Comparison of ENCODE assay signal across 27 cellular contexts in genomic region chr6:139446104-139446715, GRCh38.
DNase-seq lines count a peak whose midpoint lies in the region; ATAC-seq, FAIRE-seq and TF ChIP-seq lines count a peak whose summit lies in the region.
"Had no signal": no experiment of that assay in that cellular context is flagged by ENCODE, and none has a peak within 500 bp of the region (broad histone marks: within the 10 kb centered on the region; RNA-seq: fewer than 3 reads in every experiment).

No MANE protein-coding gene starts in this region.

- no peaks in the 10 kb centered on the region; the same call in 1 of the 2 replicates for H3K4me1 ChIP-seq in H9 (ENCODE audit: insufficient read depth, low read length)
- peaks cover 18 to 78% of the 10 kb centered on the region in 2 experiments for H3K4me1 ChIP-seq in K562 (replicated peaks in 1 of 2; ENCODE audit: control insufficient read depth in 2 of 2, insufficient read depth in 2 of 2, low read length in 2 of 2)
- H3K4me1 ChIP-seq in mesendoderm (ENCODE audit: control insufficient read depth, low read depth, low read length), result peaks cover 7% of the 10 kb centered on the region
- H3K4me1 ChIP-seq in aorta (ENCODE audit: control insufficient read depth in 1 of 2, insufficient read depth in 2 of 2, low read length in 2 of 2), result no peaks in the 10 kb centered on the region
- H3K4me1 ChIP-seq: A549 had no signal

- H3K27me3 Mint-ChIP-seq in H9 (ENCODE audit: low read depth) (no peaks in the 10 kb centered on the region), chondrocyte (ENCODE audit: low read depth) (no peaks in the 10 kb centered on the region)
- H3K27me3 Mint-ChIP-seq: CD4-positive, alpha-beta T cell had no signal

- 100% methylated on average over 1 of the region's 5 CpGs for WGBS in H9 (ENCODE audit: extremely low coverage, insufficient read length, low lambda C conversion rate)
- WGBS in K562 (ENCODE audit: insufficient coverage, low coverage, missing lambda C conversion rate), result 25% methylated on average over 5 of the region's 5 CpGs
- 100% methylated on average over 1 of the region's 5 CpGs for WGBS in mesendoderm (ENCODE audit: extremely low coverage, insufficient coverage, low lambda C conversion rate)
- 93 to 96% methylated on average over 5 of the region's 5 CpGs for WGBS in aorta, 2 donors

- no peak overlapping the region for H3K4me3 ChIP-seq in K562
- H3K4me3 ChIP-seq in mesendoderm (ENCODE audit: low read length), result no peak overlapping the region
- no peak overlapping the region for H3K4me3 ChIP-seq in aorta (ENCODE audit: low read length in 2 of 2)
- H3K4me3 ChIP-seq: A549; BLaER1 treated with 17β-estradiol and CSF1 and Interleukin-3, amounts not matched to agents 10 nM and 100 nM; MG63; SJSA1 had no signal

- H3K4me3 Mint-ChIP-seq in H9, result no peak overlapping the region
- H3K4me3 Mint-ChIP-seq in chondrocyte (ENCODE audit: unreplicated experiment), result no peak overlapping the region
- H3K4me3 Mint-ChIP-seq: CD4-positive, alpha-beta T cell had no signal

- no peaks in the 10 kb centered on the region for H3K9me3 Mint-ChIP-seq in H9
- H3K9me3 Mint-ChIP-seq in chondrocyte (ENCODE audit: low read depth), result no peaks in the 10 kb centered on the region
- H3K9me3 Mint-ChIP-seq: CD4-positive, alpha-beta T cell had no signal

- peak; percentile 19 for ATAC-seq in K562
- ATAC-seq in aorta (ENCODE audit: low FRiP score), result no peak
- ATAC-seq in HG02588 (IDR thresholded peaks at IDR 0.05; ENCODE audit: unreplicated experiment), result no peak
- ATAC-seq: A549 had no signal

- H2BK15ac ChIP-seq in H9 (ENCODE audit: low read depth, low read length) (no peak overlapping the region), mesendoderm (replicated peaks; ENCODE audit: low read depth) (peak overlapping the region; percentile 99)

- TF ChIP-seq RAD21 in K562 (CRISPR knock-in tag; conservative IDR thresholded peaks at IDR 0.05 in 1 of 2, IDR thresholded peaks at IDR 0.05 in 1 of 2), result no peak

- H3K4me1 Mint-ChIP-seq in H9 (peaks cover 39 to 47% of the 10 kb centered on the region in 2 experiments), chondrocyte (ENCODE audit: low read depth) (peaks cover 11% of the 10 kb centered on the region)

- no TSS peak for BruUV-seq in K562 (replicated peaks; lab: Mats Ljungman, UMichigan)

- no peak overlapping the region for H4K91ac ChIP-seq in H9 (ENCODE audit: insufficient read length, low read depth, low read length)

- DNase-seq in H9 (no peak), K562 (ENCODE audit: extremely low read depth in 1 of 4, low spot score in 3 of 4) (peak in 1 of 4 experiments; percentile 62), mesendoderm (no peak), chondrocyte (ENCODE audit: low spot score) (no peak), activated gamma-delta T cell (lab: John Stamatoyannopoulos, UW) (no peak), aorta (no peak)
- DNase-seq: CD4-positive, alpha-beta T cell; COR-L47; DMS53; KG1; MG63; NCI-H1105 treated with DMSO at 0.1 percent for 48 hours; NCI-H146; NCI-H1930; NCI-H2107; NCI-H446 treated with DMSO at 0.1 percent for 48 hours; NCI-H526; NCI-H82; NK-92 treated with Interleukin-12 subunit alpha and Interleukin-12 subunit beta, amount 100 ng/mL, for 24 hours; Right ventricle myocardium superior; RPMI8226 had no signal

- H3K9ac ChIP-seq in H9 (ENCODE audit: extremely low read depth, insufficient read length, low read length) (no peak overlapping the region), K562 (ENCODE audit: insufficient read depth in 1 of 2, low read depth in 2 of 2, low read length in 2 of 2) (peak overlapping the region in 1 of 2 experiments; percentile 64; a peak in 2 of 4 replicates), mesendoderm (ENCODE audit: low read length) (no peak overlapping the region)
- H3K9ac ChIP-seq: BLaER1 treated with 17β-estradiol and CSF1 and Interleukin-3, amounts not matched to agents 10 nM and 100 nM had no signal

- no peak overlapping the region for H3K23ac ChIP-seq in H9 (ENCODE audit: insufficient read length, low read depth, low read length)
- no peak overlapping the region for H3K23ac ChIP-seq in mesendoderm (ENCODE audit: low read length)

- H2BK12ac ChIP-seq in H9 (ENCODE audit: insufficient read length, low read depth, low read length), result peak overlapping the region; percentile 50

- no peak overlapping the region for H2BK20ac ChIP-seq in H9 (ENCODE audit: low read depth, low read length, poor library complexity, severe bottlenecking)

- no peak overlapping the region for H3K4me2 ChIP-seq in H9 (ENCODE audit: insufficient read depth, insufficient read length, low read length)
- peak overlapping the region; percentile 50 for H3K4me2 ChIP-seq in K562 (ENCODE audit: insufficient read depth, low read length)
- H3K4me2 ChIP-seq in mesendoderm (ENCODE audit: low read length), result no peak overlapping the region
- H3K4me2 ChIP-seq: A549 had no signal

- no peak overlapping the region for H3T11ph ChIP-seq in H9 (ENCODE audit: low read length)

- H3K27ac ChIP-seq in H9 (ENCODE audit: insufficient read length, low read depth, low read length) (no peak overlapping the region), K562 (ENCODE audit: extremely low read depth, low read depth, low read length) (peak overlapping the region; percentile 87), mesendoderm (ENCODE audit: low read depth, low read length) (no peak overlapping the region), aorta (ENCODE audit: low read depth in 1 of 2, low read length in 2 of 2) (no peak overlapping the region)
- H3K27ac ChIP-seq: A549; BLaER1 treated with 17β-estradiol and CSF1 and Interleukin-3, amounts not matched to agents 10 nM and 100 nM; SJSA1 had no signal

- TF ChIP-seq POLR2A in K562 (conservative IDR thresholded peaks at IDR 0.05), result no peak

- intact Hi-C loops in K562 (cut with micrococcal nuclease) (loop anchor here (5.0 kb wide), 2 partner anchors 51 to 201 kb away; no protein-coding TSS in a partner anchor), aorta (cut with DNase I) (no loop called here)

- H2AK5ac ChIP-seq in H9 (ENCODE audit: insufficient read length, low read length), result no peak overlapping the region
- H2AK5ac ChIP-seq in mesendoderm (ENCODE audit: low read length), result no peak overlapping the region

- POLR2A ChIA-PET in K562 (lab: Yijun Ruan, JAX), result interaction anchor here (1.0 to 1.3 kb wide), 2 partner anchors 9 to 72 kb away, joined by 3 to 9 read pairs; partner anchors contain the start of gene CITED2

- no peaks in the 10 kb centered on the region for H3K79me2 ChIP-seq in H9 (ENCODE audit: insufficient read depth, low read length)
- H3K79me2 ChIP-seq in K562 (ENCODE audit: control insufficient read depth, insufficient read depth, low read length), result no peaks in the 10 kb centered on the region
- no peaks in the 10 kb centered on the region for H3K79me2 ChIP-seq in mesendoderm (ENCODE audit: control insufficient read depth, insufficient read depth, low read length)

- H2BK120ac ChIP-seq in H9 (ENCODE audit: low read depth, low read length, poor library complexity, severe bottlenecking) (no peak overlapping the region), mesendoderm (ENCODE audit: low read depth, low read length) (no peak overlapping the region)

- H3K9me3 ChIP-seq in H9 (ENCODE audit: control insufficient read depth, low read depth, low read length) (no peaks in the 10 kb centered on the region), K562 (replicated peaks; ENCODE audit: control insufficient read depth, insufficient read depth, low read depth, low read length) (no peaks in the 10 kb centered on the region), aorta (ENCODE audit: control insufficient read depth, low read length) (no peaks in the 10 kb centered on the region)
- H3K9me3 ChIP-seq: A549; BLaER1 treated with 17β-estradiol and CSF1 and Interleukin-3, amounts not matched to agents 10 nM and 100 nM; MG63; SJSA1 had no signal

- TF ChIP-seq EP300 in K562 (IDR thresholded peaks at IDR 0.05; ENCODE audit: low read length), result no peak

- H3K27ac Mint-ChIP-seq in H9 (peak overlapping the region in 2 of 3 experiments; percentile 8 to 65; a peak in 2 of 7 replicates), chondrocyte (ENCODE audit: unreplicated experiment) (no peak overlapping the region)
- H3K27ac Mint-ChIP-seq: CD4-positive, alpha-beta T cell had no signal

- H3K27me3 ChIP-seq in H9 (ENCODE audit: insufficient read depth, low read length) (no peaks in the 10 kb centered on the region), K562 (ENCODE audit: control insufficient read depth in 2 of 2, insufficient read depth in 2 of 2, low read length in 2 of 2) (no peaks in the 10 kb centered on the region), mesendoderm (ENCODE audit: insufficient read depth, low read length, poor library complexity) (no peaks in the 10 kb centered on the region), aorta (ENCODE audit: control insufficient read depth in 1 of 2, insufficient read depth in 2 of 2, low read length in 1 of 2) (no peaks in the 10 kb centered on the region)
- H3K27me3 ChIP-seq: BLaER1 treated with 17β-estradiol and CSF1 and Interleukin-3, amounts not matched to agents 10 nM and 100 nM; MG63; SJSA1 had no signal

- CTCF ChIA-PET in K562 (lab: Yijun Ruan, JAX; ENCODE audit: low intra/inter-chr PET ratio), result no interaction called here

- peak; percentile 37 for FAIRE-seq in K562 (lab: Jason Lieb, UNC)
- FAIRE-seq: A549, H54, HTR-8/SVneo had no signal

- H3K79me1 ChIP-seq in H9 (ENCODE audit: insufficient read depth, low read depth, low read length, poor library complexity, severe bottlenecking) (no peaks in the 10 kb centered on the region), mesendoderm (ENCODE audit: low read length) (no peaks in the 10 kb centered on the region)

- H3K18ac ChIP-seq in H9 (ENCODE audit: insufficient read length, low read depth, low read length) (no peak overlapping the region), mesendoderm (ENCODE audit: low read length) (peak overlapping the region; percentile 31)

- in situ Hi-C loops in K562 (cut with MboI), result no loop called here

- H3K56ac ChIP-seq in H9 (ENCODE audit: insufficient read length, low read depth, low read length) (no peak overlapping the region), mesendoderm (ENCODE audit: low read length) (no peak overlapping the region)

- H3K36me3 Mint-ChIP-seq in H9 (ENCODE audit: insufficient read depth in 1 of 3, low read depth in 3 of 3) (no peaks in the 10 kb centered on the region), chondrocyte (ENCODE audit: low read depth) (no peaks in the 10 kb centered on the region)

- H3K14ac ChIP-seq in H9 (ENCODE audit: insufficient read depth, low read length), result no peak overlapping the region

- no peaks in the 10 kb centered on the region for H3K36me3 ChIP-seq in K562 (ENCODE audit: control insufficient read depth, insufficient read depth, low read length)
- no peaks in the 10 kb centered on the region for H3K36me3 ChIP-seq in mesendoderm (ENCODE audit: control insufficient read depth, insufficient read depth, low read length)
- no peaks in the 10 kb centered on the region for H3K36me3 ChIP-seq in aorta (ENCODE audit: control insufficient read depth in 1 of 2, insufficient read depth in 2 of 2, low read length in 1 of 2)
- H3K36me3 ChIP-seq: BLaER1 treated with 17β-estradiol and CSF1 and Interleukin-3, amounts not matched to agents 10 nM and 100 nM; MG63; SJSA1 had no signal

- no peaks in the 10 kb centered on the region for H3K23me2 ChIP-seq in H9 (ENCODE audit: insufficient read length, low read depth, low read length, poor library complexity, severe bottlenecking)

- H4K20me1 ChIP-seq in H9 (ENCODE audit: control insufficient read depth, insufficient read depth, insufficient read length), result no peaks in the 10 kb centered on the region
- H4K20me1 ChIP-seq in K562 (replicated peaks; ENCODE audit: control insufficient read depth, insufficient read depth, low read length), result no peaks in the 10 kb centered on the region
- H4K20me1 ChIP-seq: BLaER1 treated with 17β-estradiol and CSF1 and Interleukin-3, amounts not matched to agents 10 nM and 100 nM had no signal

- no peak overlapping the region for H4K8ac ChIP-seq in H9 (replicated peaks; ENCODE audit: insufficient read length, low read depth, low read length)
- no peak overlapping the region for H4K8ac ChIP-seq in mesendoderm (ENCODE audit: low read depth, low read length)

- H4K5ac ChIP-seq in H9 (ENCODE audit: insufficient read length, low read depth, low read length), result no peak overlapping the region
- H4K5ac ChIP-seq in mesendoderm (ENCODE audit: low read length), result no peak overlapping the region

- H2AFZ ChIP-seq in H9 (ENCODE audit: low read length) (no peak overlapping the region), K562 (ENCODE audit: low read depth, low read length) (peak overlapping the region; percentile 84)

- H3K9me1 ChIP-seq in K562 (ENCODE audit: control insufficient read depth, insufficient read depth, low read length), result no peaks in the 10 kb centered on the region

- no peak overlapping the region for H2BK5ac ChIP-seq in H9 (ENCODE audit: insufficient read length, low read length)
- H2BK5ac ChIP-seq in mesendoderm (ENCODE audit: low read length), result no peak overlapping the region

- TF ChIP-seq CTCF in H9 (conservative IDR thresholded peaks at IDR 0.05) (no peak), K562 (IDR thresholded peaks at IDR 0.05 in 2 of 3, conservative IDR thresholded peaks at IDR 0.05 in 1 of 3; ENCODE audit: insufficient read depth in 2 of 3, low read depth in 1 of 3, low read length in 3 of 3) (no peak), chondrocyte (IDR thresholded peaks at IDR 0.05) (no peak)

- no peak overlapping the region for H3K4ac ChIP-seq in H9 (ENCODE audit: low read depth, low read length)
- no peak overlapping the region for H3K4ac ChIP-seq in mesendoderm (ENCODE audit: low read depth, low read length)
